8 cellular contexts compared by ENCODE assay signal in the genomic region with DNA sequence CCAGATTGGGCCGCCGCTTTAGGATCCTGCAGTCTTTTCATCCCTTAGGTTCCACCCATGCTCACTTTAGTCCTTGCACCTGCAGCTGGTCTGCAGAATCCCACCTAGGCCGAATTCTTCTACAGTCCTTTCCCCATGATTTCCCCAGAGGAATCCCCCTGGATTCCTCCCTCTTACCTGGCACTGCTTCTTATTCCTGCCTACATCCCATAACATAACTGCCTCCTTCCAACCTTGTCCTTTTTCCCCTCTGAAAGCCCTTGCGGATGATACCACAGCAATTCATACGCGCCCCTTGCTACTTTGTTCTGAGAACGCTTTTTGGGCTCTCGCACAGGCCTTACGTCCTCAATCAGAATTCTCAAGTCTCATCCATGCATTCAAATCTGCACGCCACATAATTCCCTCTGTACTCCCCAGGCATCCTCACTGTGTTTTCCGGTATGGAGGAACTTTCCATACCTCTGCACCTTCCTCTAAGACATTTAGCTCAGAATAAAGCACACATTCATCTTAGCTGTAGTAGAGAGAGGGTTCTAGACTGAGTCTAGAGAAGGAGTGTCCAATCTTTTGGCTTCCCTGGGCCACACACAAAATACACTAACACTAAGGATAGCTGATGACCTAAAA. TPM values are rescaled to one million over a fixed set of nuclear protein-coding genes. Genes with fewer than 3 reads are reported as not detected.
DNase-seq lines count a peak whose midpoint lies in the region; ATAC-seq and TF ChIP-seq lines count a peak whose summit lies in the region.

No MANE protein-coding gene starts in this region.

- no peaks in the 10 kb centered on the region for H3K27me3 ChIP-seq in HUES48 (ENCODE audit: control insufficient read depth, insufficient read depth, low read length)
- H3K27me3 ChIP-seq in right cardiac atrium (ENCODE audit: control insufficient read depth, insufficient read depth): no peaks in the 10 kb centered on the region

- H3K27ac ChIP-seq in HUES48 (ENCODE audit: low read depth, low read length): peak overlapping the region; percentile 84
- peak overlapping the region; percentile 84 for H3K27ac ChIP-seq in right cardiac atrium (ENCODE audit: low read length)

- DNase-seq in G401 (ENCODE audit: low spot score) (peak; percentile 69), right cardiac atrium (no peak), retinal pigment epithelial cell (ENCODE audit: low read depth) (no peak), NCI-H1105 (lab: John Stamatoyannopoulos, UW) (no peak), ureter (ENCODE audit: low spot score) (no peak)

- peaks cover 33% of the 10 kb centered on the region for H3K36me3 ChIP-seq in HUES48 (ENCODE audit: control insufficient read depth, insufficient read depth, low read length)

- WGBS in right cardiac atrium: 10% methylated on average over 11 of the region's 11 CpGs

- H3K4me1 ChIP-seq in HUES48 (ENCODE audit: control insufficient read depth, insufficient read depth, low read length): peaks cover 43% of the 10 kb centered on the region
- no peaks in the 10 kb centered on the region for H3K4me1 ChIP-seq in right cardiac atrium (ENCODE audit: control insufficient read depth, insufficient read depth, low read length)

- intact Hi-C loops in right cardiac atrium (cut with DNase I): loop anchor here in 1 of 4 donors (10.0 kb wide), 1 partner anchor 150 kb away; a partner anchor contains a TSS

- H3K4me3 ChIP-seq in HUES48 (ENCODE audit: low read depth, low read length) (peak overlapping the region; percentile 84), right cardiac atrium (ENCODE audit: low read length) (peak overlapping the region; percentile 76), retinal pigment epithelial cell (ENCODE audit: low read length) (peak overlapping the region; percentile 78)

- H3K9me3 Mint-ChIP-seq in activated naive CD8-positive, alpha-beta T cell (ENCODE audit: low read depth): no peaks in the 10 kb centered on the region

- ATAC-seq in right cardiac atrium: peak; percentile 4 to 10
- ATAC-seq in GM21367 (IDR thresholded peaks at IDR 0.05; ENCODE audit: unreplicated experiment): no peak

- peaks cover under 1% of the 10 kb centered on the region for H3K27me3 Mint-ChIP-seq in activated naive CD8-positive, alpha-beta T cell

- peaks cover 35% of the 10 kb centered on the region for H3K4me1 Mint-ChIP-seq in activated naive CD8-positive, alpha-beta T cell (ENCODE audit: low read depth)

- no peaks in the 10 kb centered on the region for H3K9me3 ChIP-seq in HUES48 (ENCODE audit: control insufficient read depth, insufficient read depth, low read length)
- H3K9me3 ChIP-seq in right cardiac atrium (ENCODE audit: control insufficient read depth, low read length): no peaks in the 10 kb centered on the region

- peak overlapping the region; percentile 62 for H3K27ac Mint-ChIP-seq in activated naive CD8-positive, alpha-beta T cell

- H3K9ac ChIP-seq in HUES48 (ENCODE audit: low read depth, low read length): peak overlapping the region; percentile 72

- in situ Hi-C loops in G401 (cut with HindIII; ENCODE audit: low sequenced_read_pairs): no loop called here

- TF ChIP-seq CTCF in retinal pigment epithelial cell (conservative IDR thresholded peaks at IDR 0.05; ENCODE audit: low read depth, low read length): no peak

- peaks cover under 1% of the 10 kb centered on the region for H3K36me3 Mint-ChIP-seq in activated naive CD8-positive, alpha-beta T cell

- H3K4me3 Mint-ChIP-seq in activated naive CD8-positive, alpha-beta T cell: peak overlapping the region; percentile 94

RNA-seq across cellular contexts. Expression of a gene that starts 0.6 kb away (rescaled TPM):
- 44.1 and 54.8 TPM in 2 replicates for total RNA-seq in G401 (2014; rRNA removed; shearing (Covaris generic))
- 10 to 100 TPM; 22.3 to 28.3 (median 25.1) TPM for total RNA-seq in right cardiac atrium
- polyA plus RNA-seq in right cardiac atrium: 35.4 TPM
- total RNA-seq in ureter: 34.2 TPM

RNA-seq across cellular contexts. Expression of a gene that starts 14.5 kb away (rescaled TPM):
- 0.98 and 2.0 TPM in 2 replicates for total RNA-seq in G401 (2014; rRNA removed; shearing (Covaris generic))
- total RNA-seq in right cardiac atrium: 1 to 10 TPM; 1.4 to 3.9 (median 1.8) TPM
- 1.8 TPM for polyA plus RNA-seq in right cardiac atrium
- 1.7 TPM for total RNA-seq in ureter
